Comparison of ENCODE assay signal across 1 cellular context in genomic region chr2:27092696-27093429, GRCh38.
TF ChIP-seq lines count a peak whose summit lies in the region.

No MANE protein-coding gene starts in this region.

TF ChIP-seq in HepG2, 621 proteins besides CTCF, POLR2A, EP300 and RAD21 (continued from another document and continues in another):
- TF ChIP-seq ZNF646 (CRISPR knock-in tag; IDR thresholded peaks at IDR 0.05) (0 out of 2 replicates have a peak, but pooled peaks have one; percentile 26), ZC3H4 (CRISPR knock-in tag; IDR thresholded peaks at IDR 0.05; ENCODE audit: borderline replicate concordance) (no peak), MTF2 (CRISPR knock-in tag; IDR thresholded peaks at IDR 0.05; ENCODE audit: borderline replicate concordance) (no peak), ZFP91 (CRISPR knock-in tag; IDR thresholded peaks at IDR 0.05; ENCODE audit: borderline replicate concordance) (peak; percentile 65), TCF12 (IDR thresholded peaks at IDR 0.05) (no peak), TCF12 (CRISPR knock-in tag; IDR thresholded peaks at IDR 0.05) (peak; percentile 31; the same call in 1 of the 2 replicates), SOX5 (CRISPR knock-in tag; IDR thresholded peaks at IDR 0.05; ENCODE audit: borderline replicate concordance) (peak; percentile 66), RBM22 (optimal IDR thresholded peaks at IDR 0.05; ENCODE audit: low read length) (no peak), ZNF792 (CRISPR knock-in tag; IDR thresholded peaks at IDR 0.05) (peak; percentile 78; the same call in 1 of the 2 replicates), ZXDC (CRISPR knock-in tag; IDR thresholded peaks at IDR 0.05) (peak; percentile 96), NKX3-1 (CRISPR knock-in tag; IDR thresholded peaks at IDR 0.05) (0 out of 2 replicates have a peak, but pooled peaks have one; percentile 61), ZNF546 (CRISPR knock-in tag; conservative IDR thresholded peaks at IDR 0.05) (no peak; the same call in 1 of the 2 replicates), TFDP2 (CRISPR knock-in tag; IDR thresholded peaks at IDR 0.05) (peak; percentile 75), ZNF761 (CRISPR knock-in tag; conservative IDR thresholded peaks at IDR 0.05) (peak; percentile 41; the same call in 1 of the 2 replicates), ZNF672 (CRISPR knock-in tag; IDR thresholded peaks at IDR 0.05) (no peak; the same call in 1 of the 2 replicates), ZNF614 (CRISPR knock-in tag; IDR thresholded peaks at IDR 0.05; ENCODE audit: borderline replicate concordance) (peak; percentile 46; the same call in 1 of the 2 replicates), ZNF292 (CRISPR knock-in tag; IDR thresholded peaks at IDR 0.05; ENCODE audit: borderline replicate concordance, low read depth) (peak; percentile 89; the same call in 1 of the 2 replicates), GATAD2A (CRISPR knock-in tag; IDR thresholded peaks at IDR 0.05) (peak; percentile 99), ZNF234 (CRISPR knock-in tag; conservative IDR thresholded peaks at IDR 0.05) (no peak), ZBTB49 (CRISPR knock-in tag; IDR thresholded peaks at IDR 0.05; ENCODE audit: borderline replicate concordance) (peak; percentile 30; the same call in 1 of the 2 replicates), ZFP90 (CRISPR knock-in tag; IDR thresholded peaks at IDR 0.05; ENCODE audit: borderline replicate concordance) (peak; percentile 78), LRRFIP1 (CRISPR knock-in tag; conservative IDR thresholded peaks at IDR 0.05) (no peak), CENPBD1 (CRISPR knock-in tag; IDR thresholded peaks at IDR 0.05; ENCODE audit: borderline replicate concordance, low read depth) (no peak; the same call in 1 of the 2 replicates), PPARG (CRISPR knock-in tag; conservative IDR thresholded peaks at IDR 0.05) (peak; percentile 46), ZNF724P (CRISPR knock-in tag; IDR thresholded peaks at IDR 0.05; ENCODE audit: borderline replicate concordance) (peak; percentile 38; the same call in 1 of the 2 replicates), TGIF2 (CRISPR knock-in tag; IDR thresholded peaks at IDR 0.05) (peak; percentile 86), ZMYM2 (CRISPR knock-in tag; IDR thresholded peaks at IDR 0.05) (peak; percentile 79; the same call in 1 of the 2 replicates)
- TF ChIP-seq, protein P1, sequence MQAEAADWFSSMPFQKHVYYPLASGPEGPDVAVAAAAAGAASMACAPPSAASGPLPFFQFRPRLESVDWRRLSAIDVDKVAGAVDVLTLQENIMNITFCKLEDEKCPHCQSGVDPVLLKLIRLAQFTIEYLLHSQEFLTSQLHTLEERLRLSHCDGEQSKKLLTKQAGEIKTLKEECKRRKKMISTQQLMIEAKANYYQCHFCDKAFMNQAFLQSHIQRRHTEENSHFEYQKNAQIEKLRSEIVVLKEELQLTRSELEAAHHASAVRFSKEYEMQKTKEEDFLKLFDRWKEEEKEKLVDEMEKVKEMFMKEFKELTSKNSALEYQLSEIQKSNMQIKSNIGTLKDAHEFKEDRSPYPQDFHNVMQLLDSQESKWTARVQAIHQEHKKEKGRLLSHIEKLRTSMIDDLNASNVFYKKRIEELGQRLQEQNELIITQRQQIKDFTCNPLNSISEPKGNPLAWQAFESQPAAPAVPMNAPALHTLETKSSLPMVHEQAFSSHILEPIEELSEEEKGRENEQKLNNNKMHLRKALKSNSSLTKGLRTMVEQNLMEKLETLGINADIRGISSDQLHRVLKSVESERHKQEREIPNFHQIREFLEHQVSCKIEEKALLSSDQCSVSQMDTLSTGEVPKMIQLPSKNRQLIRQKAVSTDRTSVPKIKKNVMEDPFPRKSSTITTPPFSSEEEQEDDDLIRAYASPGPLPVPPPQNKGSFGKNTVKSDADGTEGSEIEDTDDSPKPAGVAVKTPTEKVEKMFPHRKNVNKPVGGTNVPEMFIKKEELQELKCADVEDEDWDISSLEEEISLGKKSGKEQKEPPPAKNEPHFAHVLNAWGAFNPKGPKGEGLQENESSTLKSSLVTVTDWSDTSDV (CRISPR knock-in tag; IDR thresholded peaks at IDR 0.05) = peak; percentile 79; the same call in 1 of the 2 replicates
- TF ChIP-seq, protein P2, sequence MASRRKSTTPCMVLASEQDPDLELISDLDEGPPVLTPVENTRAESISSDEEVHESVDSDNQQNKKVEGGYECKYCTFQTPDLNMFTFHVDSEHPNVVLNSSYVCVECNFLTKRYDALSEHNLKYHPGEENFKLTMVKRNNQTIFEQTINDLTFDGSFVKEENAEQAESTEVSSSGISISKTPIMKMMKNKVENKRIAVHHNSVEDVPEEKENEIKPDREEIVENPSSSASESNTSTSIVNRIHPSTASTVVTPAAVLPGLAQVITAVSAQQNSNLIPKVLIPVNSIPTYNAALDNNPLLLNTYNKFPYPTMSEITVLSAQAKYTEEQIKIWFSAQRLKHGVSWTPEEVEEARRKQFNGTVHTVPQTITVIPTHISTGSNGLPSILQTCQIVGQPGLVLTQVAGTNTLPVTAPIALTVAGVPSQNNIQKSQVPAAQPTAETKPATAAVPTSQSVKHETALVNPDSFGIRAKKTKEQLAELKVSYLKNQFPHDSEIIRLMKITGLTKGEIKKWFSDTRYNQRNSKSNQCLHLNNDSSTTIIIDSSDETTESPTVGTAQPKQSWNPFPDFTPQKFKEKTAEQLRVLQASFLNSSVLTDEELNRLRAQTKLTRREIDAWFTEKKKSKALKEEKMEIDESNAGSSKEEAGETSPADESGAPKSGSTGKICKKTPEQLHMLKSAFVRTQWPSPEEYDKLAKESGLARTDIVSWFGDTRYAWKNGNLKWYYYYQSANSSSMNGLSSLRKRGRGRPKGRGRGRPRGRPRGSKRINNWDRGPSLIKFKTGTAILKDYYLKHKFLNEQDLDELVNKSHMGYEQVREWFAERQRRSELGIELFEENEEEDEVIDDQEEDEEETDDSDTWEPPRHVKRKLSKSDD (CRISPR knock-in tag; IDR thresholded peaks at IDR 0.05; ENCODE audit: low read depth) = peak; percentile 97
- TF ChIP-seq, protein P3, sequence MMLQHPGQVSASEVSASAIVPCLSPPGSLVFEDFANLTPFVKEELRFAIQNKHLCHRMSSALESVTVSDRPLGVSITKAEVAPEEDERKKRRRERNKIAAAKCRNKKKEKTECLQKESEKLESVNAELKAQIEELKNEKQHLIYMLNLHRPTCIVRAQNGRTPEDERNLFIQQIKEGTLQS (CRISPR knock-in tag; IDR thresholded peaks at IDR 0.05) = peak; percentile 57
